16 cellular contexts compared by ENCODE assay signal in the genomic region with DNA sequence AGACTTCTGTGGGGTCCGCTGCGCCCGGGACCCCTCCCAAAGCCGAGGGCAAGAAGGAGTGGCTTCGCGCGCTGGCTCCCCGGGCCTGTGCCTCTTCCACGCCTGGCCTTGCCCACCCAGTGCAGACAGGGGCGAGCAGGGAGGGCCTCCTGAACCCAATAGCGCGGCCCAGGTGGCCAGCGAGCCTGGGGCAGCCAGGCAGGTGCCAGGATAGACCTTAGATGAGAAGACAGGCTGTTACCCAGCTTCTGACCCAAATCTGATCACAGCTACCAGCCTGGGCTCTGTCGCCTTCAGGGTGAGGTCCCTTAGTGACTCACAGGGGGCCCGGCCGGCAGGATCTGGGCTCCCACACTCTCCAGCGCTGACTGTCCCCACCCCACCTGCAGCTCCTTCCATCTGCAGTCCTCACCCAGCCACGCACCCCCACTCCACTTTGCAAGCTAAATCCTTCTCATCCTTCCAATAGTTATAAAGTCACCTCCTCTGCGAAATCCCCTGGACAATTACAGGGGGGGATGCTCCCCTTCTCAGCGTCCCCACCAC. TPM values are rescaled to one million over a fixed set of nuclear protein-coding genes. Genes with fewer than 3 reads are reported as not detected.
DNase-seq lines count a peak whose midpoint lies in the region; ATAC-seq and TF ChIP-seq lines count a peak whose summit lies in the region.
"Had no signal": no experiment of that assay in that cellular context is flagged by ENCODE, and none has a peak within 500 bp of the region (broad histone marks: within the 10 kb centered on the region; RNA-seq: fewer than 3 reads in every experiment).

No MANE protein-coding gene starts in this region.

- H3K79me2 ChIP-seq in neural progenitor cell (ENCODE audit: low read depth) = no peaks in the 10 kb centered on the region

- peaks cover 0 to 7% (median 0%) of the 10 kb centered on the region in 4 donors for H3K4me1 ChIP-seq in Peyer's patch
- peaks cover 5% of the 10 kb centered on the region for H3K4me1 ChIP-seq in neural progenitor cell
- H3K4me1 ChIP-seq in upper lobe of left lung = peaks cover 0 to 15% (median 4%) of the 10 kb centered on the region in 4 donors
- H3K4me1 ChIP-seq: pancreas had no signal

- no peak overlapping the region for H3K4me2 ChIP-seq in neural progenitor cell

- H3K9ac ChIP-seq in neural progenitor cell = no peak overlapping the region

- H3K4me3 Mint-ChIP-seq in neural progenitor cell = no peak overlapping the region
- H3K4me3 Mint-ChIP-seq: activated CD4-positive, alpha-beta T cell treated with anti-CD3 and anti-CD28 coated beads, Interleukin-2, amount 10 ng/mL, durations not matched to agents 24 days and 14 days; brain had no signal

- H3K27me3 ChIP-seq in Peyer's patch (no peaks in the 10 kb centered on the region), neural progenitor cell (no peaks in the 10 kb centered on the region), upper lobe of left lung (no peaks in the 10 kb centered on the region)
- H3K27me3 ChIP-seq: pancreas had no signal

- TF ChIP-seq CTCF in Peyer's patch (IDR thresholded peaks at IDR 0.05) (no peak), fibroblast of pulmonary artery (IDR thresholded peaks at IDR 0.05; ENCODE audit: low read length, missing control alignments) (no peak), neural progenitor cell (IDR thresholded peaks at IDR 0.05) (no peak), upper lobe of left lung (IDR thresholded peaks at IDR 0.05) (no peak)

- H4K20me1 ChIP-seq in neural progenitor cell (ENCODE audit: low read depth) = no peaks in the 10 kb centered on the region

- peak in 1 of 2 donors; percentile 39 for ATAC-seq in upper lobe of left lung (ENCODE audit: low FRiP score in 2 of 2)
- ATAC-seq in HG03342 (IDR thresholded peaks at IDR 0.05; ENCODE audit: unreplicated experiment) = no peak

- no peak overlapping the region for H2AFZ ChIP-seq in neural progenitor cell (replicated peaks)

- 55 to 66% methylated on average over 16 to 20 of the region's 20 CpGs for WGBS in upper lobe of left lung, 2 donors

- H3K4me3 ChIP-seq in Peyer's patch = peak overlapping the region; percentile 28 to 41 (median 31)
- H3K4me3 ChIP-seq in fibroblast of pulmonary artery (replicated peaks; ENCODE audit: low read depth, low read length) = peak overlapping the region; percentile 7
- no peak overlapping the region for H3K4me3 ChIP-seq in neural progenitor cell
- H3K4me3 ChIP-seq in upper lobe of left lung = peak overlapping the region in 3 of 4 donors; percentile 25 to 43 (median 38)

- TF ChIP-seq EP300 in upper lobe of left lung (IDR thresholded peaks at IDR 0.05) = no peak

- peaks cover 6% of the 10 kb centered on the region for H3K4me1 Mint-ChIP-seq in neural progenitor cell
- H3K4me1 Mint-ChIP-seq: activated CD4-positive, alpha-beta T cell treated with anti-CD3 and anti-CD28 coated beads, Interleukin-2, amount 10 ng/mL, durations not matched to agents 24 days and 14 days had no signal

- H3K9me3 Mint-ChIP-seq in neural progenitor cell = no peaks in the 10 kb centered on the region
- H3K9me3 Mint-ChIP-seq: activated CD4-positive, alpha-beta T cell treated with anti-CD3 and anti-CD28 coated beads, Interleukin-2, amount 10 ng/mL, durations not matched to agents 24 days and 14 days had no signal

- peaks cover 3% of the 10 kb centered on the region for H3K36me3 Mint-ChIP-seq in neural progenitor cell
- H3K36me3 Mint-ChIP-seq: brain had no signal

- H3K27me3 Mint-ChIP-seq in neural progenitor cell (ENCODE audit: insufficient read depth, low read depth) = peaks cover 8% of the 10 kb centered on the region
- H3K27me3 Mint-ChIP-seq: brain had no signal

- DNase-seq in Peyer's patch (peak in 1 of 3 donors; percentile 47), fibroblast of pulmonary artery (ENCODE audit: low read depth) (no peak), neural progenitor cell (ENCODE audit: low spot score) (no peak), upper lobe of left lung (no peak), NCI-H2171 treated with DMSO at 0.1 percent for 48 hours (lab: John Stamatoyannopoulos, UW) (no peak), GF-D8 (lab: John Stamatoyannopoulos, UW) (no peak)
- DNase-seq: activated CD4-positive, alpha-beta T cell treated with anti-CD3 and anti-CD28 coated beads, Interleukin-2, amount 10 ng/mL, durations not matched to agents 24 days and 14 days; hypothalamus; NCI-H1105 treated with DMSO at 0.1 percent for 48 hours; NCI-H526; pancreas; RPMI8226 had no signal

- H3K27ac ChIP-seq in Peyer's patch = peak overlapping the region in 2 of 4 donors; percentile 27 to 48
- no peak overlapping the region for H3K27ac ChIP-seq in neural progenitor cell
- no peak overlapping the region for H3K27ac ChIP-seq in upper lobe of left lung
- H3K27ac ChIP-seq: pancreas had no signal

- H3K9me3 ChIP-seq in Peyer's patch (no peaks in the 10 kb centered on the region), neural progenitor cell (ENCODE audit: low read depth) (no peaks in the 10 kb centered on the region), upper lobe of left lung (no peaks in the 10 kb centered on the region)
- H3K9me3 ChIP-seq: pancreas had no signal

- H3K36me3 ChIP-seq in Peyer's patch (no peaks in the 10 kb centered on the region), neural progenitor cell (no peaks in the 10 kb centered on the region), upper lobe of left lung (no peaks in the 10 kb centered on the region)
- H3K36me3 ChIP-seq: pancreas had no signal

- no peak for TF ChIP-seq POLR2A in Peyer's patch (IDR thresholded peaks at IDR 0.05)
- no peak for TF ChIP-seq POLR2A in upper lobe of left lung (IDR thresholded peaks at IDR 0.05)

- peak overlapping the region; percentile 57 for H3K27ac Mint-ChIP-seq in neural progenitor cell
- H3K27ac Mint-ChIP-seq: activated CD4-positive, alpha-beta T cell treated with anti-CD3 and anti-CD28 coated beads, Interleukin-2, amount 10 ng/mL, durations not matched to agents 24 days and 14 days had no signal

- no peaks in the 10 kb centered on the region for H3F3A ChIP-seq in neural progenitor cell (ENCODE audit: low read depth)

RNA-seq across cellular contexts. Expression of gene CLEC20A, which starts 9.6 kb away (rescaled TPM):
- not detected for total RNA-seq in Peyer's patch
- not detected in 2 replicates for total RNA-seq in neural progenitor cell (ENCODE audit: low replicate concordance)
- total RNA-seq in upper lobe of left lung = not detected
- total RNA-seq: activated CD4-positive, alpha-beta T cell treated with anti-CD3 and anti-CD28 coated beads, Interleukin-2, amount 10 ng/mL, durations not matched to agents 24 days and 14 days; lung microvascular endothelial cell; pancreas; T-helper 2 cell treated with Interferon-gamma antibody and Interleukin-4, amounts not matched to agents 100 ng/mL and 5 ng/mL, for 36 hours had no signal

RNA-seq across cellular contexts. Expression of gene TEX35, which starts 25.8 kb away (rescaled TPM):
- total RNA-seq in Peyer's patch = not detected
- total RNA-seq in neural progenitor cell (ENCODE audit: low replicate concordance) = not detected in 2 replicates
- total RNA-seq in upper lobe of left lung = not detected
- total RNA-seq: activated CD4-positive, alpha-beta T cell treated with anti-CD3 and anti-CD28 coated beads, Interleukin-2, amount 10 ng/mL, durations not matched to agents 24 days and 14 days; lung microvascular endothelial cell; pancreas; T-helper 2 cell treated with Interferon-gamma antibody and Interleukin-4, amounts not matched to agents 100 ng/mL and 5 ng/mL, for 36 hours had no signal
